1 cellular context compared by ENCODE assay signal in the genomic region with DNA sequence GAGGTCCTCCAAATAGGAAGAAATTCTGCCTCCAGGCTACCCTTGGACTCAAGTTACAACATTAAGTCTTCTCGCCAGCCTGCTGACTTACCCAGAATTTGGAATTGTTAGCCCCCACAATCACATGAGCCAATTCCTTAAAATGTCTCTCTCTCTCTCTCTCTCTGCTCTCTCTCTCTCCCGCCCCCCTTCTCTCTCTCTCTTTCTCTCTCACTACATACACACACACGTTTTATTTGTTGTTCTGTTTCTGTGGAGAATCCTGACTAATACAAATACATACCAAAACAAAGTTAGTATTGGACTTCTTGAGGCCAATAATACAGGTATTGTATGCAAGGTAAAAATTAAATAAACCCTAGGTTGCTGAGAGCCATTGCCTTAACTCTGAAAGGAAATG.
TF ChIP-seq lines count a peak whose summit lies in the region.

No MANE protein-coding gene starts in this region.

TF ChIP-seq in GM23338, 12 proteins besides CTCF, POLR2A, EP300 and RAD21 (continued from another document):
- TF ChIP-seq, protein P1, sequence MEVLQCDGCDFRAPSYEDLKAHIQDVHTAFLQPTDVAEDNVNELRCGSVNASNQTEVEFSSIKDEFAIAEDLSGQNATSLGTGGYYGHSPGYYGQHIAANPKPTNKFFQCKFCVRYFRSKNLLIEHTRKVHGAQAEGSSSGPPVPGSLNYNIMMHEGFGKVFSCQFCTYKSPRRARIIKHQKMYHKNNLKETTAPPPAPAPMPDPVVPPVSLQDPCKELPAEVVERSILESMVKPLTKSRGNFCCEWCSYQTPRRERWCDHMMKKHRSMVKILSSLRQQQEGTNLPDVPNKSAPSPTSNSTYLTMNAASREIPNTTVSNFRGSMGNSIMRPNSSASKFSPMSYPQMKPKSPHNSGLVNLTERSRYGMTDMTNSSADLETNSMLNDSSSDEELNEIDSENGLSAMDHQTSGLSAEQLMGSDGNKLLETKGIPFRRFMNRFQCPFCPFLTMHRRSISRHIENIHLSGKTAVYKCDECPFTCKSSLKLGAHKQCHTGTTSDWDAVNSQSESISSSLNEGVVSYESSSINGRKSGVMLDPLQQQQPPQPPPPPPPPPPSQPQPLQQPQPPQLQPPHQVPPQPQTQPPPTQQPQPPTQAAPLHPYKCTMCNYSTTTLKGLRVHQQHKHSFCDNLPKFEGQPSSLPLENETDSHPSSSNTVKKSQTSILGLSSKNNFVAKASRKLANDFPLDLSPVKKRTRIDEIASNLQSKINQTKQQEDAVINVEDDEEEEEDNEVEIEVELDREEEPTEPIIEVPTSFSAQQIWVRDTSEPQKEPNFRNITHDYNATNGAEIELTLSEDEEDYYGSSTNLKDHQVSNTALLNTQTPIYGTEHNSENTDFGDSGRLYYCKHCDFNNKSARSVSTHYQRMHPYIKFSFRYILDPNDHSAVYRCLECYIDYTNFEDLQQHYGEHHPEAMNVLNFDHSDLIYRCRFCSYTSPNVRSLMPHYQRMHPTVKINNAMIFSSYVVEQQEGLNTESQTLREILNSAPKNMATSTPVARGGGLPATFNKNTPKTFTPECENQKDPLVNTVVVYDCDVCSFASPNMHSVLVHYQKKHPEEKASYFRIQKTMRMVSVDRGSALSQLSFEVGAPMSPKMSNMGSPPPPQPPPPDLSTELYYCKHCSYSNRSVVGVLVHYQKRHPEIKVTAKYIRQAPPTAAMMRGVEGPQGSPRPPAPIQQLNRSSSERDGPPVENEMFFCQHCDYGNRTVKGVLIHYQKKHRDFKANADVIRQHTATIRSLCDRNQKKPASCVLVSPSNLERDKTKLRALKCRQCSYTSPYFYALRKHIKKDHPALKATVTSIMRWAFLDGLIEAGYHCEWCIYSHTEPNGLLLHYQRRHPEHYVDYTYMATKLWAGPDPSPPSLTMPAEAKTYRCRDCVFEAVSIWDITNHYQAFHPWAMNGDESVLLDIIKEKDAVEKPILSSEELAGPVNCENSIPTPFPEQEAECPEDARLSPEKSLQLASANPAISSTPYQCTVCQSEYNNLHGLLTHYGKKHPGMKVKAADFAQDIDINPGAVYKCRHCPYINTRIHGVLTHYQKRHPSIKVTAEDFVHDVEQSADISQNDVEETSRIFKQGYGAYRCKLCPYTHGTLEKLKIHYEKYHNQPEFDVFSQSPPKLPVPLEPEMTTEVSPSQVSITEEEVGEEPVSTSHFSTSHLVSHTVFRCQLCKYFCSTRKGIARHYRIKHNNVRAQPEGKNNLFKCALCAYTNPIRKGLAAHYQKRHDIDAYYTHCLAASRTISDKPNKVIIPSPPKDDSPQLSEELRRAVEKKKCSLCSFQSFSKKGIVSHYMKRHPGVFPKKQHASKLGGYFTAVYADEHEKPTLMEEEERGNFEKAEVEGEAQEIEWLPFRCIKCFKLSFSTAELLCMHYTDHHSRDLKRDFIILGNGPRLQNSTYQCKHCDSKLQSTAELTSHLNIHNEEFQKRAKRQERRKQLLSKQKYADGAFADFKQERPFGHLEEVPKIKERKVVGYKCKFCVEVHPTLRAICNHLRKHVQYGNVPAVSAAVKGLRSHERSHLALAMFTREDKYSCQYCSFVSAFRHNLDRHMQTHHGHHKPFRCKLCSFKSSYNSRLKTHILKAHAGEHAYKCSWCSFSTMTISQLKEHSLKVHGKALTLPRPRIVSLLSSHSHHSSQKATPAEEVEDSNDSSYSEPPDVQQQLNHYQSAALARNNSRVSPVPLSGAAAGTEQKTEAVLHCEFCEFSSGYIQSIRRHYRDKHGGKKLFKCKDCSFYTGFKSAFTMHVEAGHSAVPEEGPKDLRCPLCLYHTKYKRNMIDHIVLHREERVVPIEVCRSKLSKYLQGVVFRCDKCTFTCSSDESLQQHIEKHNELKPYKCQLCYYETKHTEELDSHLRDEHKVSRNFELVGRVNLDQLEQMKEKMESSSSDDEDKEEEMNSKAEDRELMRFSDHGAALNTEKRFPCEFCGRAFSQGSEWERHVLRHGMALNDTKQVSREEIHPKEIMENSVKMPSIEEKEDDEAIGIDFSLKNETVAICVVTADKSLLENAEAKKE (CRISPR knock-in tag; IDR thresholded peaks at IDR 0.05): no peak
- TF ChIP-seq STAT1 (IDR thresholded peaks at IDR 0.05; ENCODE audit: unreplicated experiment) (no peak), EZH2 (IDR thresholded peaks at IDR 0.05; ENCODE audit: low read depth, unreplicated experiment) (no peak), EZH2phosphoT487 (IDR thresholded peaks at IDR 0.05; ENCODE audit: unreplicated experiment) (no peak), CREB1 (CRISPR knock-in tag; IDR thresholded peaks at IDR 0.05; ENCODE audit: low read depth) (no peak)
- TF ChIP-seq, protein P2, sequence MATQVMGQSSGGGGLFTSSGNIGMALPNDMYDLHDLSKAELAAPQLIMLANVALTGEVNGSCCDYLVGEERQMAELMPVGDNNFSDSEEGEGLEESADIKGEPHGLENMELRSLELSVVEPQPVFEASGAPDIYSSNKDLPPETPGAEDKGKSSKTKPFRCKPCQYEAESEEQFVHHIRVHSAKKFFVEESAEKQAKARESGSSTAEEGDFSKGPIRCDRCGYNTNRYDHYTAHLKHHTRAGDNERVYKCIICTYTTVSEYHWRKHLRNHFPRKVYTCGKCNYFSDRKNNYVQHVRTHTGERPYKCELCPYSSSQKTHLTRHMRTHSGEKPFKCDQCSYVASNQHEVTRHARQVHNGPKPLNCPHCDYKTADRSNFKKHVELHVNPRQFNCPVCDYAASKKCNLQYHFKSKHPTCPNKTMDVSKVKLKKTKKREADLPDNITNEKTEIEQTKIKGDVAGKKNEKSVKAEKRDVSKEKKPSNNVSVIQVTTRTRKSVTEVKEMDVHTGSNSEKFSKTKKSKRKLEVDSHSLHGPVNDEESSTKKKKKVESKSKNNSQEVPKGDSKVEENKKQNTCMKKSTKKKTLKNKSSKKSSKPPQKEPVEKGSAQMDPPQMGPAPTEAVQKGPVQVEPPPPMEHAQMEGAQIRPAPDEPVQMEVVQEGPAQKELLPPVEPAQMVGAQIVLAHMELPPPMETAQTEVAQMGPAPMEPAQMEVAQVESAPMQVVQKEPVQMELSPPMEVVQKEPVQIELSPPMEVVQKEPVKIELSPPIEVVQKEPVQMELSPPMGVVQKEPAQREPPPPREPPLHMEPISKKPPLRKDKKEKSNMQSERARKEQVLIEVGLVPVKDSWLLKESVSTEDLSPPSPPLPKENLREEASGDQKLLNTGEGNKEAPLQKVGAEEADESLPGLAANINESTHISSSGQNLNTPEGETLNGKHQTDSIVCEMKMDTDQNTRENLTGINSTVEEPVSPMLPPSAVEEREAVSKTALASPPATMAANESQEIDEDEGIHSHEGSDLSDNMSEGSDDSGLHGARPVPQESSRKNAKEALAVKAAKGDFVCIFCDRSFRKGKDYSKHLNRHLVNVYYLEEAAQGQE (IDR thresholded peaks at IDR 0.05; ENCODE audit: unreplicated experiment): no peak
